In genomic region chr3:183074881-183075280, GRCh38 we compare ENCODE assay signal across 21 cellular contexts. TPM values are rescaled to one million over a fixed set of nuclear protein-coding genes. Genes with fewer than 3 reads are reported as not detected.
DNase-seq lines count a peak whose midpoint lies in the region; ATAC-seq, FAIRE-seq and TF ChIP-seq lines count a peak whose summit lies in the region.
"Had no signal": no experiment of that assay in that cellular context is flagged by ENCODE, and none has a peak within 500 bp of the region (broad histone marks: within the 10 kb centered on the region; RNA-seq: fewer than 3 reads in every experiment).

No MANE protein-coding gene starts in this region.

- ATAC-seq in PC-3 (no peak), GM19467 (IDR thresholded peaks at IDR 0.05; ENCODE audit: unreplicated experiment) (no peak)
- ATAC-seq: GM12878 had no signal

- peaks cover 2% of the 10 kb centered on the region for H3K27me3 Mint-ChIP-seq in endothelial cell (ENCODE audit: unreplicated experiment)
- H3K27me3 Mint-ChIP-seq in mesothelial cell of epicardium (ENCODE audit: low read depth) = no peaks in the 10 kb centered on the region
- H3K27me3 Mint-ChIP-seq: CD4-positive, CD25-positive, alpha-beta regulatory T cell; CD8-positive, alpha-beta memory T cell had no signal

- H3K27ac ChIP-seq in HEK293 (ENCODE audit: extremely low read depth, low read depth, low read length) (no peak overlapping the region), PC-3 (ENCODE audit: low read length) (peak overlapping the region; percentile 94), kidney (ENCODE audit: low read depth in 2 of 2, low read length in 2 of 2) (no peak overlapping the region)

- 0 out of 2 replicates have a peak overlapping the region, but pooled peaks have one; percentile 70 for H3K9ac ChIP-seq in PC-3 (ENCODE audit: low read length)
- H3K9ac ChIP-seq in kidney (ENCODE audit: low read length in 2 of 2) = no peak overlapping the region

- DNase-seq in PC-3 (no peak), endothelial cell (ENCODE audit: low spot score) (no peak), kidney (no peak), mesothelial cell of epicardium (ENCODE audit: low spot score in 2 of 2, unreplicated experiment in 2 of 2) (no peak)
- DNase-seq: ACHN; BE2C; C1 segment of cervical spinal cord; CD4-positive, CD25-positive, alpha-beta regulatory T cell; CD8-positive, alpha-beta memory T cell; COR-L47; DMS 273 treated with DMSO at 0.1 percent for 48 hours; DMS53; DND-41; IMR-90 had no signal

- intact Hi-C loops in PC-3 (cut with micrococcal nuclease) = no loop called here
- intact Hi-C loops in kidney (cut with DNase I) = no loop called here

- FAIRE-seq in kidney (lab: Jason Lieb, UNC) = no peak
- FAIRE-seq: A204.1, GM12878, H1, HTR-8/SVneo had no signal

- no peaks in the 10 kb centered on the region for H3K27me3 ChIP-seq in PC-3 (ENCODE audit: low read length)
- H3K27me3 ChIP-seq: BE2C had no signal

- POLR2A ChIA-PET in HEK293 (lab: Yijun Ruan, JAX) = no interaction called here
- POLR2A ChIA-PET in PC-3 (lab: Charles Lee; ENCODE audit: unreplicated experiment) = no interaction called here

- H2AFZ ChIP-seq in PC-3 (ENCODE audit: low read length) = no peak overlapping the region

- H3K4me3 Mint-ChIP-seq in endothelial cell (ENCODE audit: unreplicated experiment) = no peak overlapping the region
- no peak overlapping the region for H3K4me3 Mint-ChIP-seq in mesothelial cell of epicardium
- H3K4me3 Mint-ChIP-seq: CD4-positive, CD25-positive, alpha-beta regulatory T cell; CD8-positive, alpha-beta memory T cell had no signal

- no peaks in the 10 kb centered on the region for H3K9me2 ChIP-seq in PC-3 (replicated peaks; ENCODE audit: low read length)

- H3K4me3 ChIP-seq in HEK293 (ENCODE audit: low read depth, low read length) (no peak overlapping the region), PC-3 (ENCODE audit: low read length) (no peak overlapping the region), kidney (ENCODE audit: low read length in 2 of 2) (no peak overlapping the region)
- H3K4me3 ChIP-seq: GM12878, HAP-1 had no signal

- H4K20me1 ChIP-seq in PC-3 (ENCODE audit: low read length) = no peaks in the 10 kb centered on the region

- H3K79me2 ChIP-seq in PC-3 (ENCODE audit: low read length) = no peaks in the 10 kb centered on the region

- no peaks in the 10 kb centered on the region for H3F3A ChIP-seq in PC-3 (ENCODE audit: low read length, unreplicated experiment)

- BruUV-seq in PC-3 (replicated peaks; lab: Mats Ljungman, UMichigan) = no TSS peak

- H3K9me3 Mint-ChIP-seq in endothelial cell (ENCODE audit: unreplicated experiment) (peaks cover 9% of the 10 kb centered on the region), mesothelial cell of epicardium (peaks cover 33% of the 10 kb centered on the region)
- H3K9me3 Mint-ChIP-seq: CD8-positive, alpha-beta memory T cell had no signal

- peak overlapping the region; percentile 81; the same call in 1 of the 2 replicates for H3K4me2 ChIP-seq in PC-3 (ENCODE audit: low read length)

- H3K36me3 ChIP-seq in HEK293 (ENCODE audit: control insufficient read depth in 2 of 2, insufficient read depth in 1 of 2, low read length in 2 of 2) = peaks cover 0 to 12% of the 10 kb centered on the region in 2 experiments; a peak in 2 of 3 replicates
- H3K36me3 ChIP-seq in PC-3 (ENCODE audit: low read depth, low read length) = peaks cover 13% of the 10 kb centered on the region; the same call in 1 of the 2 replicates
- peaks cover 0 to 8% of the 10 kb centered on the region in 2 donors for H3K36me3 ChIP-seq in kidney (ENCODE audit: control insufficient read depth in 1 of 2, insufficient read depth in 2 of 2, low read length in 2 of 2)

- H3K36me3 Mint-ChIP-seq in endothelial cell (ENCODE audit: low read depth, unreplicated experiment) (peaks cover 23% of the 10 kb centered on the region), mesothelial cell of epicardium (peaks cover 59% of the 10 kb centered on the region)

- H3K4me1 Mint-ChIP-seq in endothelial cell (ENCODE audit: unreplicated experiment) (no peaks in the 10 kb centered on the region), mesothelial cell of epicardium (peaks cover 3% of the 10 kb centered on the region)

- H3K9me3 ChIP-seq in HEK293 (ENCODE audit: control insufficient read depth, insufficient read depth, low read depth, low read length) = no peaks in the 10 kb centered on the region
- H3K9me3 ChIP-seq in PC-3 (ENCODE audit: low read length) = no peaks in the 10 kb centered on the region
- no peaks in the 10 kb centered on the region for H3K9me3 ChIP-seq in kidney (ENCODE audit: control insufficient read depth in 1 of 2, low read length in 2 of 2)
- H3K9me3 ChIP-seq: BE2C, HAP-1 had no signal

- TF ChIP-seq CTCF in HEK293 (tag by site-specific recombination; IDR thresholded peaks at IDR 0.05) (no peak), PC-3 (conservative IDR thresholded peaks at IDR 0.05; ENCODE audit: low read depth, low read length) (no peak), endothelial cell (IDR thresholded peaks at IDR 0.05; ENCODE audit: unreplicated experiment) (no peak), kidney (IDR thresholded peaks at IDR 0.05; ENCODE audit: borderline replicate concordance, extremely low read depth, insufficient read depth) (no peak), mesothelial cell of epicardium (IDR thresholded peaks at IDR 0.05; ENCODE audit: unreplicated experiment) (no peak)

- CTCF ChIA-PET in HEK293 (lab: Yijun Ruan, JAX) = interaction anchor here (1.2 kb wide), 1 partner anchor 11 kb away, joined by 3 read pairs; no protein-coding TSS in a partner anchor
- CTCF ChIA-PET in PC-3 (lab: Charles Lee) = no interaction called here

- no peaks in the 10 kb centered on the region for H3K4me1 ChIP-seq in HEK293 (ENCODE audit: control insufficient read depth, insufficient read depth, low read length)
- peaks cover 18% of the 10 kb centered on the region for H3K4me1 ChIP-seq in PC-3 (ENCODE audit: insufficient read depth, low read length)
- H3K4me1 ChIP-seq in kidney (ENCODE audit: control insufficient read depth in 1 of 2, insufficient read depth in 1 of 2, low read depth in 1 of 2, low read length in 2 of 2) = no peaks in the 10 kb centered on the region
- H3K4me1 ChIP-seq: BE2C had no signal

- H3K27ac Mint-ChIP-seq in endothelial cell (ENCODE audit: unreplicated experiment) = peak overlapping the region; percentile 24
- no peak overlapping the region for H3K27ac Mint-ChIP-seq in mesothelial cell of epicardium
- H3K27ac Mint-ChIP-seq: CD8-positive, alpha-beta memory T cell had no signal

TF ChIP-seq in HEK293, 187 proteins besides CTCF, POLR2A, EP300 and RAD21:
- peak; percentile 65 for TF ChIP-seq ZNF146 (tag by site-specific recombination; IDR thresholded peaks at IDR 0.05)
- no peak for TF ChIP-seq YY1 (tag by site-specific recombination; IDR thresholded peaks at IDR 0.05)

RNA-seq across cellular contexts. Expression of gene MCCC1, which starts 24.4 kb away (rescaled TPM):
- total RNA-seq in PC-3 (2014; rRNA removed) = 18.5 and 26.3 TPM in 2 replicates
- 19.8 TPM for total RNA-seq in endothelial cell (ENCODE audit: unreplicated experiment)
- total RNA-seq in kidney = 35.3 TPM
- polyA plus RNA-seq in kidney (ENCODE audit: insufficient read depth, low read depth, low replicate concordance) = 85.5 TPM
- total RNA-seq in mesothelial cell of epicardium = 36.4 to 39.0 TPM (median 37.3 TPM) in 3 replicates
